In genomic region chr2:85194780-85195480, GRCh38 we compare ENCODE assay signal across 2 cellular contexts.
A peak's percentile ranks its signal among the peaks of the same experiment; 100 is the strongest.
TF ChIP-seq lines count a peak whose summit lies in the region.

No MANE protein-coding gene starts in this region.

TF ChIP-seq in GM23338, 12 proteins besides CTCF, POLR2A, EP300 and RAD21 (continued from another document):
- TF ChIP-seq ETS1 (IDR thresholded peaks at IDR 0.05), result no peak
- TF ChIP-seq ZNF114 (CRISPR knock-in tag; IDR thresholded peaks at IDR 0.05), result no peak

TF ChIP-seq in HepG2, 621 proteins besides CTCF, POLR2A, EP300 and RAD21 (continued from another document):
- TF ChIP-seq ZNF331 (CRISPR knock-in tag; IDR thresholded peaks at IDR 0.05) (no peak), ZNF770 (CRISPR knock-in tag; IDR thresholded peaks at IDR 0.05) (peak; percentile 10; the same call in 1 of the 2 replicates), ZKSCAN8 (CRISPR knock-in tag; IDR thresholded peaks at IDR 0.05; ENCODE audit: borderline replicate concordance) (no peak)
